26 cellular contexts compared by ENCODE assay signal in the genomic region with DNA sequence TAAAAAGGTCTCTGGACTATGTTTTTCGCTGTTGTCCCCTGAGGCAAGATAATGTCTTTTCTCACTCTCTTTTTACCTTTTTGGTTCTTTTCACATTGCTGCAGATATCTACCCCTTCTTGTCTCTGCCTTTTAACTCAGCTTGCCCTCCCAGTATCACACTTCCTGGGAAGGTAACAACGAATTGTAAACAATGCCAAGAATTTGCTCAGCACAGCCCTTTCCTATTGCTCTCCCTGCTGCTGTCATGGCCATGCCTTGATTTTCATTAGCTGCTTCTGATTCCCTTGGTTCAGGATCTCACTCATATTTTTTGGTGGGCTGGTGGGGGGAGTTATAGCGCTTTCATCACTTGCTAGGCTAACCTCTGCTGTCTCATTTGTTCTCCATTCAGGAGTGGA.
DNase-seq lines count a peak whose midpoint lies in the region; ATAC-seq and TF ChIP-seq lines count a peak whose summit lies in the region.
"Had no signal": no experiment of that assay in that cellular context is flagged by ENCODE, and none has a peak within 500 bp of the region (broad histone marks: within the 10 kb centered on the region; RNA-seq: fewer than 3 reads in every experiment).

No MANE protein-coding gene starts in this region.

- H3K36me3 ChIP-seq in HUES48 (ENCODE audit: control insufficient read depth, insufficient read depth, low read length): no peaks in the 10 kb centered on the region
- H3K36me3 ChIP-seq: suprapubic skin had no signal

- H3K4me3 Mint-ChIP-seq in endothelial cell (ENCODE audit: unreplicated experiment) (no peak overlapping the region), mesothelial cell of epicardium (no peak overlapping the region)
- no peak overlapping the region for H3K4me3 Mint-ChIP-seq in stimulated activated naive CD8-positive, alpha-beta T cell treated with anti-CD3 and anti-CD28 coated beads, Interleukin-15, amount 100 ng/mL, for 72 hours
- H3K4me3 Mint-ChIP-seq: activated CD8-positive, alpha-beta T cell treated with anti-CD3 and anti-CD28 coated beads, Interleukin-2, amount 10 ng/mL, durations not matched to agents 7 days and 5 days; B cell; naive thymus-derived CD8-positive, alpha-beta T cell; stimulated activated naive B cell treated with anti-CD40 and anti-IgM and Interleukin-4, amounts not matched to agents 10 μg/mL and 1 μg/mL and 100 μg/mL, for 72 hours; T-helper 2 cell treated with Interferon-gamma antibody and Interleukin-4, amounts not matched to agents 5 μg/mL and 100 μg/mL, for 36 hours had no signal

- H3K9ac ChIP-seq in HUES48 (ENCODE audit: low read depth, low read length): peak overlapping the region; percentile 11; the same call in 1 of the 2 replicates

- H3K9me3 Mint-ChIP-seq in endothelial cell (ENCODE audit: unreplicated experiment) (no peaks in the 10 kb centered on the region), mesothelial cell of epicardium (no peaks in the 10 kb centered on the region)
- peaks cover 0 to 7% of the 10 kb centered on the region in 2 donors for H3K9me3 Mint-ChIP-seq in stimulated activated naive CD8-positive, alpha-beta T cell treated with anti-CD3 and anti-CD28 coated beads, Interleukin-15, amount 100 ng/mL, for 72 hours
- H3K9me3 Mint-ChIP-seq: activated T-helper 2 cell treated with anti-CD3 and anti-CD28 coated beads, Interferon-gamma antibody, Interleukin-2, Interleukin-4, amounts not matched to agents 10 μg/mL and 5 μg/mL and 100 μg/mL, durations not matched to agents 14 hours and 24 hours and 36 hours; naive thymus-derived CD8-positive, alpha-beta T cell; stimulated activated naive B cell treated with anti-CD40 and anti-IgM and Interleukin-4, amounts not matched to agents 10 μg/mL and 1 μg/mL and 100 μg/mL, for 72 hours; T-helper 2 cell treated with Interferon-gamma antibody and Interleukin-4, amounts not matched to agents 5 μg/mL and 100 μg/mL, for 36 hours had no signal

- no peak for ATAC-seq in stimulated activated naive CD8-positive, alpha-beta T cell treated with anti-CD3 and anti-CD28 coated beads, Interleukin-15, amount 100 ng/mL, for 72 hours
- ATAC-seq: activated CD8-positive, alpha-beta T cell treated with anti-CD3 and anti-CD28 coated beads, Interleukin-2, amount 10 ng/mL, durations not matched to agents 7 days and 5 days; body of pancreas; naive thymus-derived CD8-positive, alpha-beta T cell; stimulated activated naive B cell treated with anti-CD40 and anti-IgM and Interleukin-4, amounts not matched to agents 10 μg/mL and 1 μg/mL and 100 μg/mL, for 72 hours had no signal

- H3K27ac Mint-ChIP-seq in endothelial cell (ENCODE audit: unreplicated experiment): peak overlapping the region; percentile 85
- H3K27ac Mint-ChIP-seq in mesothelial cell of epicardium: peak overlapping the region; percentile 57
- H3K27ac Mint-ChIP-seq in stimulated activated naive CD8-positive, alpha-beta T cell treated with anti-CD3 and anti-CD28 coated beads, Interleukin-15, amount 100 ng/mL, for 72 hours: no peak overlapping the region
- H3K27ac Mint-ChIP-seq: activated CD8-positive, alpha-beta T cell treated with anti-CD3 and anti-CD28 coated beads, Interleukin-2, amount 10 ng/mL, durations not matched to agents 7 days and 5 days; activated T-helper 2 cell treated with anti-CD3 and anti-CD28 coated beads, Interferon-gamma antibody, Interleukin-2, Interleukin-4, amounts not matched to agents 10 μg/mL and 5 μg/mL and 100 μg/mL, durations not matched to agents 14 hours and 24 hours and 36 hours; B cell; CD4-positive, alpha-beta memory T cell; naive thymus-derived CD8-positive, alpha-beta T cell; stimulated activated naive B cell treated with anti-CD40 and anti-IgM and Interleukin-4, amounts not matched to agents 10 μg/mL and 1 μg/mL and 100 μg/mL, for 72 hours; T-helper 2 cell treated with Interferon-gamma antibody and Interleukin-4, amounts not matched to agents 5 μg/mL and 100 μg/mL, for 36 hours had no signal

- H3K27me3 ChIP-seq in HUES48 (ENCODE audit: control insufficient read depth, insufficient read depth, low read length): no peaks in the 10 kb centered on the region
- H3K27me3 ChIP-seq: body of pancreas, suprapubic skin had no signal

- DNase-seq in ELF-1 (ENCODE audit: low read depth, low spot score) (peak; percentile 44), endothelial cell (ENCODE audit: low spot score) (no peak), mesothelial cell of epicardium (ENCODE audit: low spot score in 2 of 2, unreplicated experiment in 2 of 2) (no peak), NK-92 (lab: John Stamatoyannopoulos, UW; ENCODE audit: unreplicated experiment) (no peak)
- DNase-seq in stimulated activated naive CD8-positive, alpha-beta T cell treated with anti-CD3 and anti-CD28 coated beads, Interleukin-15, amount 100 ng/mL, for 72 hours: no peak
- DNase-seq in stimulated activated naive CD4-positive, alpha-beta T cell (lab: John Stamatoyannopoulos, UW): no peak
- DNase-seq: activated CD4-positive, alpha-beta T cell treated with anti-CD3 and anti-CD28 coated beads for 1 hour; activated CD8-positive, alpha-beta T cell treated with anti-CD3 and anti-CD28 coated beads, Interleukin-2, amount 10 ng/mL, durations not matched to agents 7 days and 5 days; activated naive CD4-positive, alpha-beta T cell treated with anti-CD3 and anti-CD28 coated beads, Interleukin-2, amount 50 U/mL, for 16 hours; body of pancreas; CD4-positive, alpha-beta memory T cell; GOT3; hypothalamus; midbrain; NCI-H1417; NCI-H2029 treated with DMSO at 0.1 percent for 48 hours; NCI-H2227 treated with DMSO at 0.1 percent for 48 hours; NCI-H526 treated with DMSO at 0.1 percent for 48 hours; SHP77; stimulated activated naive B cell treated with anti-CD40 and anti-IgM and Interleukin-4, amounts not matched to agents 10 μg/mL and 1 μg/mL and 100 μg/mL, for 72 hours had no signal

- TF ChIP-seq CTCF in endothelial cell (IDR thresholded peaks at IDR 0.05; ENCODE audit: unreplicated experiment) (no peak), mesothelial cell of epicardium (IDR thresholded peaks at IDR 0.05; ENCODE audit: unreplicated experiment) (no peak)

- H3K27ac ChIP-seq in HUES48 (ENCODE audit: low read depth, low read length): peak overlapping the region; percentile 71
- H3K27ac ChIP-seq: body of pancreas, suprapubic skin had no signal

- H3K4me3 ChIP-seq in HUES48 (ENCODE audit: low read depth, low read length): no peak overlapping the region
- H3K4me3 ChIP-seq: body of pancreas, suprapubic skin had no signal

- no peaks in the 10 kb centered on the region for H3K9me3 ChIP-seq in HUES48 (ENCODE audit: control insufficient read depth, insufficient read depth, low read length)
- H3K9me3 ChIP-seq: body of pancreas, suprapubic skin had no signal

- peaks cover 3% of the 10 kb centered on the region for H3K27me3 Mint-ChIP-seq in endothelial cell (ENCODE audit: unreplicated experiment)
- H3K27me3 Mint-ChIP-seq in mesothelial cell of epicardium (ENCODE audit: low read depth): no peaks in the 10 kb centered on the region
- H3K27me3 Mint-ChIP-seq in stimulated activated naive CD8-positive, alpha-beta T cell treated with anti-CD3 and anti-CD28 coated beads, Interleukin-15, amount 100 ng/mL, for 72 hours: peaks cover 28% of the 10 kb centered on the region
- H3K27me3 Mint-ChIP-seq: B cell; CD4-positive, alpha-beta memory T cell had no signal

- H3K4me1 ChIP-seq in HUES48 (ENCODE audit: control insufficient read depth, insufficient read depth, low read length): peaks cover 16% of the 10 kb centered on the region

- H3K36me3 Mint-ChIP-seq in endothelial cell (ENCODE audit: low read depth, unreplicated experiment) (no peaks in the 10 kb centered on the region), mesothelial cell of epicardium (no peaks in the 10 kb centered on the region)
- H3K36me3 Mint-ChIP-seq: CD4-positive, alpha-beta memory T cell; naive thymus-derived CD8-positive, alpha-beta T cell; stimulated activated naive B cell treated with anti-CD40 and anti-IgM and Interleukin-4, amounts not matched to agents 10 μg/mL and 1 μg/mL and 100 μg/mL, for 72 hours had no signal

- H3K4me1 Mint-ChIP-seq in endothelial cell (ENCODE audit: unreplicated experiment) (peaks cover 47% of the 10 kb centered on the region), mesothelial cell of epicardium (peaks cover 31% of the 10 kb centered on the region)
- peaks cover 10% of the 10 kb centered on the region for H3K4me1 Mint-ChIP-seq in stimulated activated naive CD8-positive, alpha-beta T cell treated with anti-CD3 and anti-CD28 coated beads, Interleukin-15, amount 100 ng/mL, for 72 hours

Comparison
In these comparisons a context has a peak if more than half of its experiments do, and no peak if none do; other contexts are left out.
1. H3K27ac Mint-ChIP-seq: peak in endothelial cell (single experiment) and mesothelial cell of epicardium (single experiment); none in stimulated activated naive CD8-positive, alpha-beta T cell treated with anti-CD3 and anti-CD28 coated beads, Interleukin-15, amount 100 ng/mL, for 72 hours (0 of 2).